Comparison of ENCODE assay signal across 15 cellular contexts in genomic region chr5:126454081-126454480, GRCh38. TPM values are rescaled to one million over a fixed set of nuclear protein-coding genes. Genes with fewer than 3 reads are reported as not detected.
DNase-seq lines count a peak whose midpoint lies in the region; ATAC-seq and TF ChIP-seq lines count a peak whose summit lies in the region.
"Had no signal": no experiment of that assay in that cellular context is flagged by ENCODE, and none has a peak within 500 bp of the region (broad histone marks: within the 10 kb centered on the region; RNA-seq: fewer than 3 reads in every experiment).

No MANE protein-coding gene starts in this region.

- no peaks in the 10 kb centered on the region for H3K9me3 ChIP-seq in SJCRH30 (replicated peaks)
- no peaks in the 10 kb centered on the region for H3K9me3 ChIP-seq in PC-9 (ENCODE audit: insufficient read depth, low read depth)
- H3K9me3 ChIP-seq: esophagus muscularis mucosa, thoracic aorta had no signal

- DNase-seq in C1 segment of cervical spinal cord (lab: John Stamatoyannopoulos, UW) (peak in 11 of 14 donors; percentile 40 to 85 (median 81)), SJCRH30 (peak; percentile 39 to 72), epithelial cell of prostate (ENCODE audit: low read depth, low spot score) (no peak), neural crest cell (ENCODE audit: low read depth, low spot score) (peak; percentile 15), PC-9 (no peak), H7 (no peak)
- no peak for DNase-seq in activated T-helper 2 cell treated with anti-CD3 and anti-CD28 coated beads, Interferon-gamma antibody, Interleukin-2, Interleukin-4, amounts not matched to agents 10 μg/mL and 5 μg/mL and 100 μg/mL, durations not matched to agents 14 hours and 24 hours and 36 hours (ENCODE audit: low spot score)
- DNase-seq: cerebellar nuclear complex, mesenchymal stem cell, NCI-H2029 had no signal

- TF ChIP-seq CTCF in neural crest cell (conservative IDR thresholded peaks at IDR 0.05) (no peak), PC-9 (conservative IDR thresholded peaks at IDR 0.05) (no peak)

- no peaks in the 10 kb centered on the region for H3K9me3 Mint-ChIP-seq in neural crest cell
- no peaks in the 10 kb centered on the region for H3K9me3 Mint-ChIP-seq in activated T-helper 2 cell treated with anti-CD3 and anti-CD28 coated beads, Interferon-gamma antibody, Interleukin-2, Interleukin-4, amounts not matched to agents 10 μg/mL and 5 μg/mL and 100 μg/mL, durations not matched to agents 14 hours and 24 hours and 36 hours

- CTCF ChIA-PET in PC-9 (lab: Charles Lee): no interaction called here

- H3K4me2 ChIP-seq in PC-9: no peak overlapping the region

- H3K9me2 ChIP-seq in PC-9 (ENCODE audit: insufficient read depth): no peaks in the 10 kb centered on the region

- BruUV-seq in PC-9 (replicated peaks; lab: Mats Ljungman, UMichigan): no TSS peak

- POLR2A ChIA-PET in PC-9 (lab: Charles Lee; ENCODE audit: unreplicated experiment): no interaction called here

- intact Hi-C loops in PC-9 (cut with micrococcal nuclease; ENCODE audit: unreplicated experiment): no loop called here
- intact Hi-C loops in activated T-helper 2 cell treated with anti-CD3 and anti-CD28 coated beads, Interferon-gamma antibody, Interleukin-2, Interleukin-4, amounts not matched to agents 10 μg/mL and 5 μg/mL and 100 μg/mL, durations not matched to agents 14 hours and 24 hours and 36 hours (cut with micrococcal nuclease): no loop called here

- ATAC-seq in GM21529 (IDR thresholded peaks at IDR 0.05; ENCODE audit: unreplicated experiment): no peak
- ATAC-seq: HCT116 had no signal

- 0 out of 2 replicates have a peak, but pooled peaks cover 5% of the 10 kb centered on the region for H3K36me3 ChIP-seq in SJCRH30
- no peaks in the 10 kb centered on the region for H3K36me3 ChIP-seq in PC-9 (ENCODE audit: low read depth)
- H3K36me3 ChIP-seq in H7 (replicated peaks; ENCODE audit: control insufficient read depth, insufficient read depth, low read length): no peaks in the 10 kb centered on the region; the same call in 1 of the 2 replicates
- H3K36me3 ChIP-seq: thoracic aorta had no signal

- peaks cover 6% of the 10 kb centered on the region for H3K36me3 Mint-ChIP-seq in neural crest cell (ENCODE audit: low read depth)
- peaks cover 24% of the 10 kb centered on the region for H3K36me3 Mint-ChIP-seq in activated T-helper 2 cell treated with anti-CD3 and anti-CD28 coated beads, Interferon-gamma antibody, Interleukin-2, Interleukin-4, amounts not matched to agents 10 μg/mL and 5 μg/mL and 100 μg/mL, durations not matched to agents 14 hours and 24 hours and 36 hours (ENCODE audit: low read depth)

- H3F3A ChIP-seq in PC-9 (ENCODE audit: insufficient read depth, low read depth): no peaks in the 10 kb centered on the region

- peak overlapping the region; percentile 36 for H3K4me3 Mint-ChIP-seq in neural crest cell
- H3K4me3 Mint-ChIP-seq in activated T-helper 2 cell treated with anti-CD3 and anti-CD28 coated beads, Interferon-gamma antibody, Interleukin-2, Interleukin-4, amounts not matched to agents 10 μg/mL and 5 μg/mL and 100 μg/mL, durations not matched to agents 14 hours and 24 hours and 36 hours (ENCODE audit: low read depth): no peak overlapping the region

- H3K4me3 ChIP-seq in SJCRH30: no peak overlapping the region
- H3K4me3 ChIP-seq in PC-9: no peak overlapping the region
- no peak overlapping the region for H3K4me3 ChIP-seq in H7 (ENCODE audit: insufficient read depth, low read depth, low read length)
- H3K4me3 ChIP-seq: esophagus muscularis mucosa, SK-N-MC, thoracic aorta had no signal

- no peaks in the 10 kb centered on the region for H3K79me2 ChIP-seq in PC-9 (ENCODE audit: low read depth)

- H3K27me3 ChIP-seq in SJCRH30 (no peaks in the 10 kb centered on the region), PC-9 (ENCODE audit: insufficient read depth, low read depth) (no peaks in the 10 kb centered on the region), H7 (ENCODE audit: control insufficient read depth, insufficient read depth, low read length) (no peaks in the 10 kb centered on the region)
- H3K27me3 ChIP-seq: esophagus muscularis mucosa had no signal

- no peak overlapping the region for H2AFZ ChIP-seq in PC-9

- peaks cover 38% of the 10 kb centered on the region for H3K4me1 Mint-ChIP-seq in neural crest cell
- peaks cover 43% of the 10 kb centered on the region for H3K4me1 Mint-ChIP-seq in activated T-helper 2 cell treated with anti-CD3 and anti-CD28 coated beads, Interferon-gamma antibody, Interleukin-2, Interleukin-4, amounts not matched to agents 10 μg/mL and 5 μg/mL and 100 μg/mL, durations not matched to agents 14 hours and 24 hours and 36 hours (ENCODE audit: low read depth)

- H4K20me1 ChIP-seq in PC-9 (ENCODE audit: insufficient read depth): no peaks in the 10 kb centered on the region

- H3K4me1 ChIP-seq in SJCRH30 (peaks cover 17% of the 10 kb centered on the region), PC-9 (replicated peaks; ENCODE audit: insufficient read depth) (no peaks in the 10 kb centered on the region)

- peak overlapping the region; percentile 92 for H3K27ac Mint-ChIP-seq in neural crest cell (ENCODE audit: unreplicated experiment)
- H3K27ac Mint-ChIP-seq in activated T-helper 2 cell treated with anti-CD3 and anti-CD28 coated beads, Interferon-gamma antibody, Interleukin-2, Interleukin-4, amounts not matched to agents 10 μg/mL and 5 μg/mL and 100 μg/mL, durations not matched to agents 14 hours and 24 hours and 36 hours: no peak overlapping the region

- H3K27ac ChIP-seq in SJCRH30 (no peak overlapping the region), epithelial cell of prostate (peak overlapping the region; percentile 99), PC-9 (no peak overlapping the region)
- H3K27ac ChIP-seq: esophagus muscularis mucosa, SK-N-MC, thoracic aorta had no signal

- H3K27me3 Mint-ChIP-seq in neural crest cell (ENCODE audit: low read depth): no peaks in the 10 kb centered on the region
- H3K27me3 Mint-ChIP-seq in activated T-helper 2 cell treated with anti-CD3 and anti-CD28 coated beads, Interferon-gamma antibody, Interleukin-2, Interleukin-4, amounts not matched to agents 10 μg/mL and 5 μg/mL and 100 μg/mL, durations not matched to agents 14 hours and 24 hours and 36 hours (ENCODE audit: low read depth): no peaks in the 10 kb centered on the region

RNA-seq across cellular contexts. Expression of gene GRAMD2B, which starts 30.9 kb away (rescaled TPM):
- 12.1 and 14.3 TPM in 2 replicates for total RNA-seq in SJCRH30 (2014; rRNA removed; shearing (Covaris generic))
- total RNA-seq in neural crest cell (7.1 and 7.9 TPM in 2 replicates), PC-9 (2021) (10.0 and 11.7 TPM in 2 replicates)
- total RNA-seq in H7 (2014; rRNA removed; shearing (Covaris generic)): 4.1 and 7.1 TPM in 2 replicates
- 8.4 and 8.8 TPM in 2 replicates for total RNA-seq in activated T-helper 2 cell treated with anti-CD3 and anti-CD28 coated beads, Interferon-gamma antibody, Interleukin-2, Interleukin-4, amounts not matched to agents 10 μg/mL and 5 μg/mL and 100 μg/mL, durations not matched to agents 14 hours and 24 hours and 36 hours

Comparison
In these comparisons a context has a peak if more than half of its experiments do, and no peak if none do; other contexts are left out.
1. DNase-seq: peak in C1 segment of cervical spinal cord (11 of 14), SJCRH30 (2 of 2) and neural crest cell (single experiment); none in epithelial cell of prostate (single experiment), PC-9 (0 of 2), H7 (single experiment) and activated T-helper 2 cell treated with anti-CD3 and anti-CD28 coated beads, Interferon-gamma antibody, Interleukin-2, Interleukin-4, amounts not matched to agents 10 μg/mL and 5 μg/mL and 100 μg/mL, durations not matched to agents 14 hours and 24 hours and 36 hours (single experiment).